Comparison of ENCODE assay signal across 18 cellular contexts in the genomic region with DNA sequence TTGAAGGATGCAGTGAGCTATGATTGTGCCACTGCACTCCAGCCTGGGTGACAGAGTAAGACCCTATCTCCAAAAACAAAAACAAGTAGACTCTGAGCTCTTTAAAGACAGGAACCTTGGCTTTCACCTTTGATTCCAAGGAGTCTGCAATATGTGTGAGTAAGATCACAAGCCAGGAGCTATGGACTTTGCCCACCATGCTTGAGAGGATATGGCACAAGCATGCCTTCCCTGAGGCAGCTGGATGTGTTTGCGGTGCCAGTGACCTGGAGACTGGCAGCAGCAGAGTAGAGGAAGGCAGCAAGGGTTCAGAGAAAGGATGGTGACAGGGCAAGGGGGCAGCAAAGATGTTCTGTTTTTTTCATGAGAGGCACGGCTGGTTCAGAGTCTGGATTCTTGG. TPM values are rescaled to one million over a fixed set of nuclear protein-coding genes. Genes with fewer than 3 reads are reported as not detected.
DNase-seq lines count a peak whose midpoint lies in the region; ATAC-seq and TF ChIP-seq lines count a peak whose summit lies in the region.
"Had no signal": no experiment of that assay in that cellular context is flagged by ENCODE, and none has a peak within 500 bp of the region (broad histone marks: within the 10 kb centered on the region; RNA-seq: fewer than 3 reads in every experiment).

No MANE protein-coding gene starts in this region.

- H3K27ac Mint-ChIP-seq in activated naive CD8-positive, alpha-beta T cell treated with anti-CD3 and anti-CD28 coated beads, Interleukin-2, amount 10 ng/mL, durations not matched to agents 7 days and 5 days = peak overlapping the region; percentile 49
- H3K27ac Mint-ChIP-seq in activated naive CD8-positive, alpha-beta T cell treated with anti-CD3 and anti-CD28 coated beads for 36 hours = no peak overlapping the region
- H3K27ac Mint-ChIP-seq in CD4-positive, alpha-beta T cell = no peak overlapping the region
- H3K27ac Mint-ChIP-seq: HFFc6 had no signal

- H3K4me3 Mint-ChIP-seq in activated naive CD8-positive, alpha-beta T cell treated with anti-CD3 and anti-CD28 coated beads, Interleukin-2, amount 10 ng/mL, durations not matched to agents 7 days and 5 days = no peak overlapping the region
- no peak overlapping the region for H3K4me3 Mint-ChIP-seq in activated naive CD8-positive, alpha-beta T cell treated with anti-CD3 and anti-CD28 coated beads for 36 hours
- no peak overlapping the region for H3K4me3 Mint-ChIP-seq in CD4-positive, alpha-beta T cell
- H3K4me3 Mint-ChIP-seq: HFFc6 had no signal

- no peak for DNase-seq in activated naive CD8-positive, alpha-beta T cell treated with anti-CD3 and anti-CD28 coated beads, Interleukin-2, amount 10 ng/mL, durations not matched to agents 7 days and 5 days
- DNase-seq in activated naive CD8-positive, alpha-beta T cell treated with anti-CD3 and anti-CD28 coated beads for 36 hours = no peak
- DNase-seq in glomerular visceral epithelial cell (ENCODE audit: extremely low spot score) = peak; percentile 33
- DNase-seq in mucosa of gallbladder (ENCODE audit: low spot score) = peak; percentile 77
- no peak for DNase-seq in CD4-positive, alpha-beta T cell
- no peak for DNase-seq in DMS 273 treated with DMSO at 0.1 percent for 48 hours (lab: John Stamatoyannopoulos, UW)
- DNase-seq in cortex of kidney (lab: John Stamatoyannopoulos, UW) = no peak
- no peak for DNase-seq in NOMO-1 (lab: John Stamatoyannopoulos, UW; ENCODE audit: unreplicated experiment in 2 of 2)
- DNase-seq: 8988T, GOT3, HFFc6, MM.1S, NCI-H2029, NCI-H510A treated with DMSO at 0.1 percent for 48 hours, SHP77 treated with DMSO at 0.1 percent for 48 hours had no signal

- TF ChIP-seq CTCF in CD4-positive, alpha-beta T cell (IDR thresholded peaks at IDR 0.05) = no peak

- H3K36me3 Mint-ChIP-seq in activated naive CD8-positive, alpha-beta T cell treated with anti-CD3 and anti-CD28 coated beads, Interleukin-2, amount 10 ng/mL, durations not matched to agents 7 days and 5 days = peaks cover 6% of the 10 kb centered on the region
- peaks cover 1% of the 10 kb centered on the region for H3K36me3 Mint-ChIP-seq in activated naive CD8-positive, alpha-beta T cell treated with anti-CD3 and anti-CD28 coated beads for 36 hours
- no peaks in the 10 kb centered on the region for H3K36me3 Mint-ChIP-seq in CD4-positive, alpha-beta T cell (ENCODE audit: low read depth)

- H3K27me3 ChIP-seq in CD4-positive, alpha-beta T cell (ENCODE audit: control insufficient read depth, insufficient read depth, low read length) = no peaks in the 10 kb centered on the region

- H3K9me3 Mint-ChIP-seq in activated naive CD8-positive, alpha-beta T cell treated with anti-CD3 and anti-CD28 coated beads, Interleukin-2, amount 10 ng/mL, durations not matched to agents 7 days and 5 days = peaks cover 3% of the 10 kb centered on the region
- no peaks in the 10 kb centered on the region for H3K9me3 Mint-ChIP-seq in activated naive CD8-positive, alpha-beta T cell treated with anti-CD3 and anti-CD28 coated beads for 36 hours
- no peaks in the 10 kb centered on the region for H3K9me3 Mint-ChIP-seq in CD4-positive, alpha-beta T cell
- H3K9me3 Mint-ChIP-seq: HFFc6 had no signal

- H3K4me1 Mint-ChIP-seq in activated naive CD8-positive, alpha-beta T cell treated with anti-CD3 and anti-CD28 coated beads, Interleukin-2, amount 10 ng/mL, durations not matched to agents 7 days and 5 days = peaks cover 6% of the 10 kb centered on the region
- peaks cover 19% of the 10 kb centered on the region for H3K4me1 Mint-ChIP-seq in activated naive CD8-positive, alpha-beta T cell treated with anti-CD3 and anti-CD28 coated beads for 36 hours
- peaks cover 52% of the 10 kb centered on the region for H3K4me1 Mint-ChIP-seq in CD4-positive, alpha-beta T cell (ENCODE audit: low read depth)

- intact Hi-C loops in CD4-positive, alpha-beta T cell (cut with DNase I, micrococcal nuclease) = no loop called here

- peaks cover 1% of the 10 kb centered on the region for H3K27me3 Mint-ChIP-seq in activated naive CD8-positive, alpha-beta T cell treated with anti-CD3 and anti-CD28 coated beads, Interleukin-2, amount 10 ng/mL, durations not matched to agents 7 days and 5 days
- H3K27me3 Mint-ChIP-seq in activated naive CD8-positive, alpha-beta T cell treated with anti-CD3 and anti-CD28 coated beads for 36 hours = no peaks in the 10 kb centered on the region
- H3K27me3 Mint-ChIP-seq in CD4-positive, alpha-beta T cell = no peaks in the 10 kb centered on the region

- H3K9me3 ChIP-seq in CD4-positive, alpha-beta T cell (ENCODE audit: control insufficient read depth, low read length) = no peaks in the 10 kb centered on the region

- CTCF ChIA-PET in CD4-positive, alpha-beta T cell (lab: Charles Lee) = interaction anchor here (0.6 to 1.3 kb wide), 2 partner anchors 12 to 15 kb away, joined by 3 read pairs; no protein-coding TSS in a partner anchor

- POLR2A ChIA-PET in activated naive CD8-positive, alpha-beta T cell treated with anti-CD3 and anti-CD28 coated beads, Interleukin-2, amount 10 ng/mL, durations not matched to agents 7 days and 5 days (lab: Charles Lee) = no interaction called here
- POLR2A ChIA-PET in CD4-positive, alpha-beta T cell (lab: Charles Lee) = interaction anchor here (1.3 to 2.0 kb wide), 3 partner anchors 14 to 43 kb away, joined by 3 to 7 read pairs (median 4); partner anchors contain the start of gene PRKCA

- H3K27ac ChIP-seq in CD4-positive, alpha-beta T cell (ENCODE audit: low read depth, low read length) = no peak overlapping the region
- H3K27ac ChIP-seq: C4-2B, HL-60, KMS-11 had no signal

- no peak for ATAC-seq in activated naive CD8-positive, alpha-beta T cell treated with anti-CD3 and anti-CD28 coated beads, Interleukin-2, amount 10 ng/mL, durations not matched to agents 7 days and 5 days (ENCODE audit: low read depth)
- ATAC-seq in CD4-positive, alpha-beta T cell (ENCODE audit: poor library complexity) = no peak

RNA-seq across cellular contexts. Expression of gene PRKCA, which starts 14.5 kb away (rescaled TPM):
- total RNA-seq in activated naive CD8-positive, alpha-beta T cell treated with anti-CD3 and anti-CD28 coated beads, Interleukin-2, amount 10 ng/mL, durations not matched to agents 7 days and 5 days = 10 to 100 TPM; 66.1 to 66.5 TPM
- total RNA-seq in activated naive CD8-positive, alpha-beta T cell treated with anti-CD3 and anti-CD28 coated beads for 36 hours = 10 to 100 TPM; 63.5 to 65.8 TPM
- 127 TPM for total RNA-seq in mucosa of gallbladder
- 10 to 100 TPM; 84.8 to 88.6 TPM for total RNA-seq in CD4-positive, alpha-beta T cell

RNA-seq across cellular contexts. Expression of gene APOH, which starts 58.7 kb away (rescaled TPM):
- not detected for total RNA-seq in activated naive CD8-positive, alpha-beta T cell treated with anti-CD3 and anti-CD28 coated beads, Interleukin-2, amount 10 ng/mL, durations not matched to agents 7 days and 5 days
- not detected for total RNA-seq in activated naive CD8-positive, alpha-beta T cell treated with anti-CD3 and anti-CD28 coated beads for 36 hours
- 15.4 TPM for total RNA-seq in mucosa of gallbladder
- total RNA-seq in CD4-positive, alpha-beta T cell = not detected
- total RNA-seq: HFFc6 had no signal

Comparison
In these comparisons a context has a peak if more than half of its experiments do, and no peak if none do; other contexts are left out.
1. DNase-seq: peak in glomerular visceral epithelial cell (single experiment) and mucosa of gallbladder (single experiment); none in activated naive CD8-positive, alpha-beta T cell treated with anti-CD3 and anti-CD28 coated beads, Interleukin-2, amount 10 ng/mL, durations not matched to agents 7 days and 5 days (single experiment), activated naive CD8-positive, alpha-beta T cell treated with anti-CD3 and anti-CD28 coated beads for 36 hours (single experiment), CD4-positive, alpha-beta T cell (0 of 10), DMS 273 treated with DMSO at 0.1 percent for 48 hours (single experiment), cortex of kidney (single experiment) and NOMO-1 (0 of 2).
2. RNA of gene APOH, which starts 58.7 kb away (total RNA-seq): 15.4 TPM in mucosa of gallbladder (single experiment); not detected in activated naive CD8-positive, alpha-beta T cell treated with anti-CD3 and anti-CD28 coated beads, Interleukin-2, amount 10 ng/mL, durations not matched to agents 7 days and 5 days, not detected in activated naive CD8-positive, alpha-beta T cell treated with anti-CD3 and anti-CD28 coated beads for 36 hours and not detected in CD4-positive, alpha-beta T cell; every median in the first group is over 10 times any median in the second.